In the genomic region with DNA sequence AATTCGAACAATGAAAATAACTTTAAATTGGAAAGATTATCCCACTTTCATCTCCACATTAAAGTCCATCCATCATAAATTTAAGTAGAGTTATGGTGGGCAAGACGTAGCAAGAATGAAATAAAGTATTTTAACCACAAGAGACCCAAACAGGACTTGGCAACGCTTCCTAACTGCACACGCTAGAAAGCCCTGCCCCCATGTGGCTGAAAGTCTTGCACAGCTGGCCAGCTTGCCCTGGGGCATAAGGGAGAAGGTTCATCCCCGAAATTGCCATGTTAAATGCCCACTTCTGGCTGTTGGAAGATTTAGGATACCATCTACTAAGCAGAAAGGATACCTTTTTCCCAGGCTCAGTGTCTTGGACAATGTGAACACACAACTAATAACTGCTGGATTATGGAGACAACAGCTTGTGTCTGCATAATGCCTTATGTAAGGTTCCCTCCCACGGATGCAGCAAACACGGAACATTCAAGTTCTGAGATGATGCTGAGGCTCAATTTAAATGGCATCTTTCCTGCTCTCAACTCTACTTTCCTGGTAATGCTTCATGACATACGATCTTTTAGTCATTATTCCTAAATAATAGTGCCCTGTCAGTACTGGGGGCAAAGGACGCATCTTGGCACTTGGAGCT, we compare ENCODE assay signal across 13 cellular contexts.
DNase-seq lines count a peak whose midpoint lies in the region; ATAC-seq and TF ChIP-seq lines count a peak whose summit lies in the region.
"Had no signal": no experiment of that assay in that cellular context is flagged by ENCODE, and none has a peak within 500 bp of the region (broad histone marks: within the 10 kb centered on the region; RNA-seq: fewer than 3 reads in every experiment).

No MANE protein-coding gene starts in this region.

- POLR2A ChIA-PET in Panc1 (lab: Charles Lee) = interaction anchor here (0.7 kb wide), 1 partner anchor 113 kb away, joined by 3 read pairs; no protein-coding TSS in a partner anchor

- TF ChIP-seq POLR2A in upper lobe of left lung (IDR thresholded peaks at IDR 0.05) = no peak

- no peaks in the 10 kb centered on the region for H3F3A ChIP-seq in smooth muscle cell (ENCODE audit: low read depth)

- peak overlapping the region; percentile 24 for H2AFZ ChIP-seq in smooth muscle cell (ENCODE audit: low read depth)

- CTCF ChIA-PET in Panc1 (lab: Charles Lee) = no interaction called here

- no peak overlapping the region for H3K4me2 ChIP-seq in smooth muscle cell

- no peaks in the 10 kb centered on the region for H4K20me1 ChIP-seq in smooth muscle cell (ENCODE audit: low read depth)

- no TSS peak for BruUV-seq in Panc1 (replicated peaks; lab: Mats Ljungman, UMichigan)

- in situ Hi-C loops in Panc1 (cut with HindIII; ENCODE audit: low pct_unique_long_range_greater_than_20kb, low sequenced_read_pairs) = no loop called here

- 77% methylated on average over 9 of the region's 9 CpGs for WGBS in smooth muscle cell (ENCODE audit: low lambda C conversion rate)
- WGBS in upper lobe of left lung, 2 donors = 74 to 77% methylated on average over 9 of the region's 9 CpGs

- TF ChIP-seq CTCF in Panc1 (IDR thresholded peaks at IDR 0.05) (peak; percentile 23; the same call in 1 of the 2 replicates), smooth muscle cell (IDR thresholded peaks at IDR 0.05; ENCODE audit: borderline replicate concordance, insufficient read depth, poor library complexity, severe bottlenecking) (no peak), upper lobe of left lung (IDR thresholded peaks at IDR 0.05) (peak in 1 of 6 experiments; percentile 17)

- no peak for TF ChIP-seq EP300 in upper lobe of left lung (IDR thresholded peaks at IDR 0.05)

- H3K36me3 ChIP-seq in Panc1 (ENCODE audit: control insufficient read depth, insufficient read depth, low read length) (no peaks in the 10 kb centered on the region), smooth muscle cell (ENCODE audit: low read depth) (no peaks in the 10 kb centered on the region), upper lobe of left lung (no peaks in the 10 kb centered on the region)
- H3K36me3 ChIP-seq: neutrophil had no signal

- H3K4me1 ChIP-seq in Panc1 (ENCODE audit: control insufficient read depth, insufficient read depth, low read length) (0 out of 2 replicates have a peak, but pooled peaks cover 2% of the 10 kb centered on the region), smooth muscle cell (ENCODE audit: low read depth) (peaks cover 4% of the 10 kb centered on the region), upper lobe of left lung (no peaks in the 10 kb centered on the region)

- no peak overlapping the region for H3K4me3 ChIP-seq in Panc1 (ENCODE audit: low read depth in 2 of 2, low read length in 2 of 2)
- H3K4me3 ChIP-seq in smooth muscle cell = no peak overlapping the region
- no peak overlapping the region for H3K4me3 ChIP-seq in upper lobe of left lung

- H3K27ac ChIP-seq in Panc1 (ENCODE audit: low read length) = no peak overlapping the region
- H3K27ac ChIP-seq in epithelial cell of prostate = peak overlapping the region; percentile 83
- no peak overlapping the region for H3K27ac ChIP-seq in smooth muscle cell (ENCODE audit: low read depth)
- H3K27ac ChIP-seq in upper lobe of left lung = no peak overlapping the region
- H3K27ac ChIP-seq: neutrophil had no signal

- H3K27me3 ChIP-seq in Panc1 (ENCODE audit: control insufficient read depth, insufficient read depth, low read length) (no peaks in the 10 kb centered on the region), smooth muscle cell (ENCODE audit: low read depth) (no peaks in the 10 kb centered on the region), upper lobe of left lung (no peaks in the 10 kb centered on the region)

- no peak overlapping the region for H3K9ac ChIP-seq in smooth muscle cell (ENCODE audit: low read depth)

- H3K79me2 ChIP-seq in smooth muscle cell (ENCODE audit: low read depth) = no peaks in the 10 kb centered on the region

- ATAC-seq in Panc1 = no peak
- ATAC-seq in upper lobe of left lung (ENCODE audit: low FRiP score in 2 of 2) = no peak
- no peak for ATAC-seq in GM18870 (IDR thresholded peaks at IDR 0.05; ENCODE audit: unreplicated experiment)
- ATAC-seq in GM18861 (IDR thresholded peaks at IDR 0.05; ENCODE audit: unreplicated experiment) = no peak

- intact Hi-C loops in Panc1 (cut with micrococcal nuclease; ENCODE audit: unreplicated experiment) = no loop called here

- DNase-seq in H4 (ENCODE audit: low spot score) (peak; percentile 48), Panc1 (ENCODE audit: low read depth, low spot score) (no peak), epithelial cell of prostate (ENCODE audit: low read depth, low spot score) (no peak), smooth muscle cell (lab: John Stamatoyannopoulos, UW; ENCODE audit: unreplicated experiment) (no peak), upper lobe of left lung (no peak)
- DNase-seq: activated naive CD8-positive, alpha-beta T cell treated with anti-CD3 and anti-CD28 coated beads, Interleukin-2, amount 10 ng/mL, durations not matched to agents 7 days and 5 days; DMS53; erythroblast; NCI-H2171; stimulated activated CD4-positive, alpha-beta T cell treated with anti-CD3 and anti-CD28 coated beads, Interleukin-4, amount 100 ng/mL, for 1 hour had no signal

- H3K9me3 ChIP-seq in Panc1 (ENCODE audit: control insufficient read depth, insufficient read depth, low read depth, low read length) = no peaks in the 10 kb centered on the region
- H3K9me3 ChIP-seq in smooth muscle cell (replicated peaks; ENCODE audit: low read depth) = no peaks in the 10 kb centered on the region
- no peaks in the 10 kb centered on the region for H3K9me3 ChIP-seq in upper lobe of left lung
- H3K9me3 ChIP-seq: neutrophil had no signal
